In the genomic region with DNA sequence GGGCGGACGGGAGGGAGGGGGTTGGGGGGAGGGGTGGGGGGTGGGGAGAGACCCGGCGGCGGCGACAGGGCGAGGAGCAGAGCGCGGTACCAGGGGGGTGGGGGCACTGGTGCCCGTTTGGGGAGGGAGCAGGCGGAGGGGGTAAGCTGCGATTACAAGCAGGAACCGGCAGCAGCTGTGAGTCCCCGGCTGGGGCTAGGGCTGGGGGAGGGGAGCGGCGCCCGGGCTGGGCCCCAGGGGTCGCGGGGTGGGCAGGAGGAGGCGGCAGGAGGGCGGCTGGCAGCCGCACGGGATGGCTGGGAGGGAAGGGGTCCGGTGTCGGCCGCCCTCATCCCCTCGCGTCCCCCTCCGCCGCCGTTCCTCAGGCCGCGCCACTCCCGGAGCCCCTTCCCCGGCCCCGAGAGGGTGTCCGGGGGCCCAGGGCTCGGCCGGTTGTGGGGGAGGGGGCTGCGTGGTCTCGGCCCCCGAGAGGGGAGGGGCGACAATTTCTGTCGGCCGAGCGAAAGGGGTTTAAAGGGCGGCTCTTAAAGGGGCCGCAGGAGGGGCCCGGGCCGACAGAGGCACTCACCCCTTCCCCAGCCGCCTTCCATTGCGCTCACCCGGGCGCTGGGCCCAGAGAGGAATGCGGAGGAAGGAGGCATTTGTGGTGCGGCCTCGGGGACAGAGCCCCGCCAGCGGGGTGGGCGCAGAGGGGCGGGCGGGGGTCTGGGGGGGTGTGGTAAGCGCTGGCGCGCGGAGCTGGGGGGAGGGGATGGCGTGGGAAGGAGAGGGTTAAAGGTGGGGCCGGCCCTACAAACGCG, we compare ENCODE assay signal across 8 cellular contexts. TPM values are rescaled to one million over a fixed set of nuclear protein-coding genes. Genes with fewer than 3 reads are reported as not detected.
DNase-seq lines count a peak whose midpoint lies in the region; ATAC-seq and TF ChIP-seq lines count a peak whose summit lies in the region.

A gene with protein sequence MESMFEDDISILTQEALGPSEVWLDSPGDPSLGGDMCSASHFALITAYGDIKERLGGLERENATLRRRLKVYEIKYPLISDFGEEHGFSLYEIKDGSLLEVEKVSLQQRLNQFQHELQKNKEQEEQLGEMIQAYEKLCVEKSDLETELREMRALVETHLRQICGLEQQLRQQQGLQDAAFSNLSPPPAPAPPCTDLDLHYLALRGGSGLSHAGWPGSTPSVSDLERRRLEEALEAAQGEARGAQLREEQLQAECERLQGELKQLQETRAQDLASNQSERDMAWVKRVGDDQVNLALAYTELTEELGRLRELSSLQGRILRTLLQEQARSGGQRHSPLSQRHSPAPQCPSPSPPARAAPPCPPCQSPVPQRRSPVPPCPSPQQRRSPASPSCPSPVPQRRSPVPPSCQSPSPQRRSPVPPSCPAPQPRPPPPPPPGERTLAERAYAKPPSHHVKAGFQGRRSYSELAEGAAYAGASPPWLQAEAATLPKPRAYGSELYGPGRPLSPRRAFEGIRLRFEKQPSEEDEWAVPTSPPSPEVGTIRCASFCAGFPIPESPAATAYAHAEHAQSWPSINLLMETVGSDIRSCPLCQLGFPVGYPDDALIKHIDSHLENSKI (plus strand): TSS at position 144 of the 800 bp plus-strand sequence. CDS start 1,952 bp downstream, outside the sequence.

- H3K27ac Mint-ChIP-seq in activated naive CD4-positive, alpha-beta T cell treated with anti-CD3 and anti-CD28 coated beads, Interleukin-2, amount 10 ng/mL, durations not matched to agents 7 days and 5 days: peak within 1 kb of the TSS; percentile 40

- H4K20me1 ChIP-seq in PC-3 (ENCODE audit: low read length): no peaks in the 10 kb centered on the region
- H4K20me1 ChIP-seq in osteoblast (ENCODE audit: insufficient read depth, low read length): peaks cover 7% of the 10 kb centered on the region

- CTCF ChIA-PET in PC-3 (lab: Charles Lee): interaction anchor here (0.6 kb wide), 1 partner anchor 39 kb away, joined by 7 read pairs; a partner anchor contains a TSS
- CTCF ChIA-PET in activated naive CD4-positive, alpha-beta T cell treated with anti-CD3 and anti-CD28 coated beads, Interleukin-2, amount 10 ng/mL, durations not matched to agents 7 days and 5 days (lab: Charles Lee): interaction anchor here (0.7 to 0.9 kb wide), 2 partner anchors 39 to 53 kb away, joined by 3 to 4 read pairs; a partner anchor contains a TSS

- no peaks in the 10 kb centered on the region for H3K36me3 Mint-ChIP-seq in activated naive CD4-positive, alpha-beta T cell treated with anti-CD3 and anti-CD28 coated beads, Interleukin-2, amount 10 ng/mL, durations not matched to agents 7 days and 5 days

- H3K4me1 ChIP-seq in PC-3 (ENCODE audit: insufficient read depth, low read length): peaks cover 15% of the 10 kb centered on the region; the same call in 1 of the 2 replicates
- peaks cover 19% of the 10 kb centered on the region for H3K4me1 ChIP-seq in osteoblast (ENCODE audit: insufficient read depth, low read length)

- POLR2A ChIA-PET in PC-3 (lab: Charles Lee; ENCODE audit: unreplicated experiment): interaction anchor here (0.7 kb wide), 1 partner anchor 45 kb away, joined by 11 read pairs; no protein-coding TSS in a partner anchor

- no peaks in the 10 kb centered on the region for H3F3A ChIP-seq in PC-3 (ENCODE audit: low read length, unreplicated experiment)

- intact Hi-C loops in PC-3 (cut with micrococcal nuclease): no loop called here

- TF ChIP-seq CTCF in PC-3 (conservative IDR thresholded peaks at IDR 0.05; ENCODE audit: low read depth, low read length) (no peak), osteoblast (IDR thresholded peaks at IDR 0.05; ENCODE audit: extremely low read depth, low read depth, low read length) (no peak)

- H3K79me2 ChIP-seq in PC-3 (ENCODE audit: low read length): no peaks in the 10 kb centered on the region
- H3K79me2 ChIP-seq in osteoblast (ENCODE audit: insufficient read depth, low read length): no peaks in the 10 kb centered on the region

- H3K36me3 ChIP-seq in PC-3 (ENCODE audit: low read depth, low read length): no peaks in the 10 kb centered on the region
- H3K36me3 ChIP-seq in osteoblast (ENCODE audit: insufficient read depth, low read length): no peaks in the 10 kb centered on the region

- no peak within 1 kb of the TSS for H3K27ac ChIP-seq in PC-3 (ENCODE audit: low read length)
- H3K27ac ChIP-seq in osteoblast (ENCODE audit: low read depth, low read length): peak within 1 kb of the TSS; percentile 45

- peak within 1 kb of the TSS; percentile 52 for H3K9ac ChIP-seq in PC-3 (ENCODE audit: low read length)

- H3K27me3 ChIP-seq in PC-3 (ENCODE audit: low read length) (no peaks in the 10 kb centered on the region), osteoblast (ENCODE audit: insufficient read depth, low read length) (no peaks in the 10 kb centered on the region)

- H3K9me2 ChIP-seq in PC-3 (replicated peaks; ENCODE audit: low read length): no peaks in the 10 kb centered on the region

- H3K4me3 Mint-ChIP-seq in activated naive CD4-positive, alpha-beta T cell treated with anti-CD3 and anti-CD28 coated beads, Interleukin-2, amount 10 ng/mL, durations not matched to agents 7 days and 5 days: peak within 1 kb of the TSS; percentile 79

- no peaks in the 10 kb centered on the region for H3K9me3 Mint-ChIP-seq in activated naive CD4-positive, alpha-beta T cell treated with anti-CD3 and anti-CD28 coated beads, Interleukin-2, amount 10 ng/mL, durations not matched to agents 7 days and 5 days

- H3K9me3 ChIP-seq in PC-3 (ENCODE audit: low read length) (no peaks in the 10 kb centered on the region), osteoblast (ENCODE audit: low read depth, low read length) (no peaks in the 10 kb centered on the region)

- H3K27me3 Mint-ChIP-seq in activated naive CD4-positive, alpha-beta T cell treated with anti-CD3 and anti-CD28 coated beads, Interleukin-2, amount 10 ng/mL, durations not matched to agents 7 days and 5 days: peaks cover 28% of the 10 kb centered on the region

- DNase-seq in SIG-M5 treated with dmso at 0.1 percent for 504 hours (lab: John Stamatoyannopoulos, UW; ENCODE audit: unreplicated experiment): peak; percentile 64
- DNase-seq in SIG-M5 (lab: John Stamatoyannopoulos, UW): no peak
- peak; percentile 51 for DNase-seq in PC-3
- DNase-seq in activated naive CD4-positive, alpha-beta T cell treated with anti-CD3 and anti-CD28 coated beads, Interleukin-2, amount 10 ng/mL, durations not matched to agents 7 days and 5 days: peak; percentile 70
- DNase-seq in glomerular endothelial cell (ENCODE audit: extremely low read depth, low read depth, low spot score): no peak
- DNase-seq in osteoblast (ENCODE audit: insufficient read length, low spot score, missing footprints): peak; percentile 94
- DNase-seq in NCI-H226: no peak

- H3K4me3 ChIP-seq in PC-3 (ENCODE audit: low read length): peak within 1 kb of the TSS; percentile 83
- peak within 1 kb of the TSS; percentile 82 for H3K4me3 ChIP-seq in osteoblast (ENCODE audit: insufficient read depth, low read length)

- H2AFZ ChIP-seq in PC-3 (ENCODE audit: low read length): peak within 1 kb of the TSS; percentile 92
- H2AFZ ChIP-seq in osteoblast (ENCODE audit: low read length): peak within 1 kb of the TSS; percentile 30

- H3K4me1 Mint-ChIP-seq in activated naive CD4-positive, alpha-beta T cell treated with anti-CD3 and anti-CD28 coated beads, Interleukin-2, amount 10 ng/mL, durations not matched to agents 7 days and 5 days: peaks cover 36% of the 10 kb centered on the region

- H3K4me2 ChIP-seq in PC-3 (ENCODE audit: low read length) (peak within 1 kb of the TSS; percentile 91), osteoblast (ENCODE audit: insufficient read depth, low read length) (peak within 1 kb of the TSS; percentile 82)

- no TSS peak for BruUV-seq in PC-3 (replicated peaks; lab: Mats Ljungman, UMichigan)

- peak; percentile 53 for ATAC-seq in PC-3
- no peak for ATAC-seq in HG02885 (IDR thresholded peaks at IDR 0.05; ENCODE audit: poor library complexity, unreplicated experiment)

RNA-seq across cellular contexts. Expression of the gene that starts here (rescaled TPM):
- total RNA-seq in PC-3 (2014; rRNA removed): 9.0 and 12.8 TPM in 2 replicates
- total RNA-seq in glomerular endothelial cell: 11.4 and 19.7 TPM in 2 replicates
- 11.8 and 11.9 TPM in 2 replicates for total RNA-seq in osteoblast

Comparison
In these comparisons a context has a peak if more than half of its experiments do, and no peak if none do; other contexts are left out.
1. DNase-seq: peak in SIG-M5 treated with dmso at 0.1 percent for 504 hours (single experiment), PC-3 (single experiment), activated naive CD4-positive, alpha-beta T cell treated with anti-CD3 and anti-CD28 coated beads, Interleukin-2, amount 10 ng/mL, durations not matched to agents 7 days and 5 days (single experiment) and osteoblast (single experiment); none in SIG-M5 (single experiment), glomerular endothelial cell (single experiment) and NCI-H226 (single experiment).